ENCODE assay signal across 9 cellular contexts in the genomic region with DNA sequence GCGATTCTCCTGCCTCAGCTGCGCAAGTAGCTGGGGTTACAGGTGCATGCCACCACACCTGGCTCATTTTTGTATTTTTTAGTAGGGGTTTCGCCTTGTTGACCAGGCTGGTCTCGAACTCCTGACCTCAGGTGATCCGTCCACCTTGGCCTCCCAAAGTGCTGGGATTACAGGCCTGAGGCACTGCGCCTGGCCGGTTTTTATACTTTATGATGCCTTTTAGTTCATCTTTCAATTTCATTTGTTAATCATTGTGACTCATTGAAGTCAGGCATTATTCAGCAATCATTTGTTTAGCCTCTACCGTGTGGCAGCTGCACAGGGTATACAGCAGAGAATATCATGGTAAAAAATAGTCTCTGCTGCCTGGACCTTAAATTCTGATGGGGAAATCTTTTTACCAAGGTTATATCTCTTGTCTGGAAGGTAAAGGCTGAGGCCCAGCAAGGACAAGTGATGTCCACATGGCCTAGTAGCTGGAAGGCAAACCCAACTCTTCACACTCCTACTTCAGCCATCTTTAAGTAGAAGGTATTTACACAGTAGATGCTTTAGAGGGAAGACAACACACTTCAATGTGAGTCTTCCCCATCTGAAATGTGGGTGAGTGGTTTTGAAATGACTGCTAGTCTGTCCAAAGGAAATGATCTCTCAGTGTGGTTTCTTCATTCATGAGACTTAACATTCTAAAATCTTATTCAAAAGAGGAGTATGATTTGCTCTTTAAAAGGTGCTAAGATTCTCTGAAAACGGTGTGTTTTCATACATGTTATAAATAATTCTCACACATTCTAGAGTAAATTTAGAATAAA. TPM values are rescaled to one million over a fixed set of nuclear protein-coding genes. Genes with fewer than 3 reads are reported as not detected.
DNase-seq lines count a peak whose midpoint lies in the region; ATAC-seq, FAIRE-seq and TF ChIP-seq lines count a peak whose summit lies in the region.
"Had no signal": no experiment of that assay in that cellular context is flagged by ENCODE, and none has a peak within 500 bp of the region (broad histone marks: within the 10 kb centered on the region; RNA-seq: fewer than 3 reads in every experiment).

No MANE protein-coding gene starts in this region.

- no peaks in the 10 kb centered on the region for H3K9me1 ChIP-seq in keratinocyte (ENCODE audit: control insufficient read depth, extremely low read depth, insufficient read depth, low read length)

- peaks cover 13% of the 10 kb centered on the region for H3K36me3 ChIP-seq in OCI-LY7 (ENCODE audit: insufficient read depth, low read length)
- no peaks in the 10 kb centered on the region for H3K36me3 ChIP-seq in keratinocyte (ENCODE audit: control insufficient read depth in 2 of 2, extremely low read depth in 1 of 2, insufficient read depth in 2 of 2, low read length in 2 of 2)

- peaks cover 39% of the 10 kb centered on the region for H3K4me1 ChIP-seq in OCI-LY7 (ENCODE audit: insufficient read depth, low read length, poor library complexity, severe bottlenecking)
- H3K4me1 ChIP-seq in keratinocyte (ENCODE audit: control insufficient read depth, extremely low read depth, insufficient read depth, low read length) = peaks cover 19% of the 10 kb centered on the region

- no peaks in the 10 kb centered on the region for H3K9me2 ChIP-seq in OCI-LY7 (ENCODE audit: insufficient read depth, low read length)

- H3K4me3 ChIP-seq in OCI-LY7 (ENCODE audit: low read depth, low read length, poor library complexity, severe bottlenecking) (peak overlapping the region; percentile 1), keratinocyte (ENCODE audit: control insufficient read depth in 2 of 3, extremely low read depth in 1 of 3, insufficient read depth in 2 of 3, low read depth in 1 of 3, low read length in 3 of 3) (no peak overlapping the region)

- no peak for FAIRE-seq in keratinocyte (lab: Jason Lieb, UNC)

- peak overlapping the region; percentile 6 for H3K27ac ChIP-seq in OCI-LY7 (ENCODE audit: low read depth, low read length, poor library complexity, severe bottlenecking)
- H3K27ac ChIP-seq in keratinocyte (ENCODE audit: control insufficient read depth, insufficient read depth, low read length) = peak overlapping the region; percentile 36

- H2AFZ ChIP-seq in OCI-LY7 (ENCODE audit: low read length) = no peak overlapping the region
- no peak overlapping the region for H2AFZ ChIP-seq in keratinocyte (ENCODE audit: control insufficient read depth, low read length)

- intact Hi-C loops in OCI-LY7 (cut with micrococcal nuclease; ENCODE audit: unreplicated experiment) = no loop called here
- intact Hi-C loops in sciatic nerve (cut with DNase I) = no loop called here

- dilution Hi-C loops in keratinocyte (cut with MboI; ENCODE audit: extremely low pct_ligation_motif_present, low sequenced_read_pairs) = no loop called here

- ATAC-seq in GM21515 (IDR thresholded peaks at IDR 0.05; ENCODE audit: unreplicated experiment) (peak; percentile 34), sciatic nerve (no peak)
- ATAC-seq: heart left ventricle had no signal

- H4K20me1 ChIP-seq in OCI-LY7 (ENCODE audit: insufficient read depth, low read length) (no peaks in the 10 kb centered on the region; the same call in 1 of the 2 replicates), keratinocyte (ENCODE audit: control insufficient read depth, extremely low read depth, insufficient read depth, low read length) (peaks cover 3% of the 10 kb centered on the region)

- CTCF ChIA-PET in GM10248 (lab: Yijun Ruan, JAX) = interaction anchor here (1.7 to 3.5 kb wide), 4 partner anchors 8 to 101 kb away, joined by 4 to 15 read pairs (median 8); no protein-coding TSS in a partner anchor
- CTCF ChIA-PET in OCI-LY7 (lab: Charles Lee; ENCODE audit: unreplicated experiment) = no interaction called here

- H3K4me2 ChIP-seq in OCI-LY7 (ENCODE audit: low read length) (peak overlapping the region; percentile 48), keratinocyte (ENCODE audit: control insufficient read depth, extremely low read depth, insufficient read depth, low read depth, low read length) (peak overlapping the region; percentile 25)

- DNase-seq in GM10248 (ENCODE audit: extremely low spot score) = peak; percentile 73
- DNase-seq in OCI-LY7 (ENCODE audit: low spot score) = no peak
- DNase-seq in keratinocyte (ENCODE audit: low read depth, low spot score) = no peak
- no peak for DNase-seq in HUDEP-2 (lab: John Stamatoyannopoulos, UW; ENCODE audit: unreplicated experiment in 76 of 76)
- no peak for DNase-seq in sciatic nerve (ENCODE audit: low spot score)
- DNase-seq in LoVo (ENCODE audit: low spot score) = no peak
- no peak for DNase-seq in HK-2 (ENCODE audit: unreplicated experiment)
- DNase-seq: heart left ventricle had no signal

- TSS peak; percentile 24 for BruUV-seq in OCI-LY7 (replicated peaks; lab: Mats Ljungman, UMichigan)

- no peak overlapping the region for H3K9ac ChIP-seq in keratinocyte (ENCODE audit: control insufficient read depth, extremely low read depth, insufficient read depth, low read length)

- no peaks in the 10 kb centered on the region for H3K27me3 ChIP-seq in keratinocyte (ENCODE audit: control insufficient read depth, extremely low read depth, insufficient read depth, low read length)
- H3K27me3 ChIP-seq: heart left ventricle had no signal

- no peaks in the 10 kb centered on the region for H3K9me3 ChIP-seq in OCI-LY7 (ENCODE audit: low read length)
- H3K9me3 ChIP-seq in keratinocyte (ENCODE audit: control insufficient read depth, low read depth, low read length) = no peaks in the 10 kb centered on the region
- H3K9me3 ChIP-seq: heart left ventricle had no signal

- TF ChIP-seq CTCF in GM10248 (IDR thresholded peaks at IDR 0.05; ENCODE audit: control extremely low read depth, extremely low read depth, low read depth, missing control alignments) (no peak), OCI-LY7 (conservative IDR thresholded peaks at IDR 0.05; ENCODE audit: low read length) (no peak), keratinocyte (optimal IDR thresholded peaks at IDR 0.05 in 1 of 3, IDR thresholded peaks at IDR 0.05 in 1 of 3, conservative IDR thresholded peaks at IDR 0.05 in 1 of 3; ENCODE audit: extremely low read depth in 1 of 3, insufficient read depth in 2 of 3, low read length in 3 of 3) (no peak)

- POLR2A ChIA-PET in GM10248 (lab: Yijun Ruan, JAX) (no interaction called here), OCI-LY7 (lab: Charles Lee) (no interaction called here)

- H3K79me2 ChIP-seq in OCI-LY7 (ENCODE audit: insufficient read depth, low read depth, low read length) = peaks cover 48% of the 10 kb centered on the region
- H3K79me2 ChIP-seq in keratinocyte (ENCODE audit: control insufficient read depth, insufficient read depth, low read length) = peaks cover 42% of the 10 kb centered on the region

RNA-seq across cellular contexts. Expression of gene PRPSAP2, which starts 2.4 kb away (rescaled TPM):
- 59.3 and 73.5 TPM in 2 replicates for total RNA-seq in OCI-LY7 (2014; rRNA removed; shearing (Covaris generic))
- total RNA-seq in OCI-LY7 (2022) (90.2 and 91.9 TPM in 2 replicates), sciatic nerve (45.3 TPM)
- polyA plus RNA-seq in keratinocyte = 26.3 to 39.1 TPM (median 27.2 TPM) in 3 replicates
- polyA plus RNA-seq in keratinocyte (2011; ENCODE audit: low read depth) = 18.8 TPM
- polyA plus RNA-seq in keratinocyte (2011; cell fraction: cytosol; rRNA removed) = 19.6 and 36.4 TPM in 2 replicates
- 29.6 and 38.0 TPM in 2 replicates for polyA plus RNA-seq in keratinocyte (2011; cell fraction: nucleus; rRNA removed)
- 17.7 and 20.5 TPM in 2 replicates for polyA plus RNA-seq in keratinocyte (2012; ENCODE audit: low replicate concordance)
- 14.0 to 29.9 TPM (median 23.1 TPM) in 3 replicates for polyA minus RNA-seq in keratinocyte
- 24.7 TPM for polyA minus RNA-seq in keratinocyte (2011; cell fraction: cytosol; rRNA and poly(A)+ RNA removed)
- 17.4 and 32.7 TPM in 2 replicates for polyA minus RNA-seq in keratinocyte (2011; cell fraction: nucleus; rRNA and poly(A)+ RNA removed)
